8 cellular contexts compared by ENCODE assay signal in the genomic region with DNA sequence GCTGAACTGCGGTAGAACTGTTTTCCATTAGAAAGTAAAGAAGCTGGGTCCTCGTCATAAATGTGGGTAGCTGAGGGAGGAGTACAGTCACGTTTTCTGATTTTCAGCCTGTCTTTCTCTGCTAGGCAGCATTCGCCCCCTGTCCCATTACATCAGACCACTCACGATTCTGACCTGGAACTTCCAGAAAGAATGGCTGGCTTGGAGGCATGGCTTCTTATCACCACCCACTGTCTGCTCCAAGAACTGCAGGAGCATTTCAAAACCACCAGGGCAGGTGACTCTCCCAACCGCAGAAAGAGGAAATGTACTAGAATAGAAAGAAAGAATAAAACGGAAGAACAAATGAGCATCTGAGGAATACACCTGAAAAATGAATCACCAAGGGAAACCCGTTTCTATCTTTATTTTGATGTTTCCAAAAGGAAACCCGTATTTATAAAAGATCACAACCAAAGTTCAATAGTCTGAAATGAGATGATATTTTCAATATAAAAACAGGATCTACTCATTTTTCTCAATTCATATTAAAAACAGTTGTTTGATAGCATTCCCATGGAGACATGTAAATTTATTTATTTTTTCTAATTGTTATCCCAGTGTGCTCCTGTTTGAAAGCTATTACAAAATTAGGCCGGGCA. TPM values are rescaled to one million over a fixed set of nuclear protein-coding genes. Genes with fewer than 3 reads are reported as not detected.
DNase-seq lines count a peak whose midpoint lies in the region; ATAC-seq and TF ChIP-seq lines count a peak whose summit lies in the region.

No MANE protein-coding gene starts in this region.

- POLR2A ChIA-PET in CD8-positive, alpha-beta memory T cell (lab: Charles Lee) = no interaction called here

- H3K9ac ChIP-seq in Karpas-422 (ENCODE audit: low read length) (no peak overlapping the region), adipocyte (ENCODE audit: low read length) (no peak overlapping the region)

- H3K9me3 ChIP-seq in CD8-positive, alpha-beta memory T cell (ENCODE audit: low read length) = no peaks in the 10 kb centered on the region
- no peaks in the 10 kb centered on the region for H3K9me3 ChIP-seq in Karpas-422 (ENCODE audit: low read length)
- H3K9me3 ChIP-seq in RWPE2 (ENCODE audit: severe bottlenecking) = no peaks in the 10 kb centered on the region
- no peaks in the 10 kb centered on the region for H3K9me3 ChIP-seq in adipocyte (ENCODE audit: control insufficient read depth, low read length)
- H3K9me3 ChIP-seq in left ventricle myocardium inferior (replicated peaks) = no peaks in the 10 kb centered on the region
- no peaks in the 10 kb centered on the region for H3K9me3 ChIP-seq in sigmoid colon

- H4K20me1 ChIP-seq in Karpas-422 (ENCODE audit: insufficient read depth, low read depth, low read length) = no peaks in the 10 kb centered on the region

- H3K79me2 ChIP-seq in Karpas-422 (ENCODE audit: low read length) = no peaks in the 10 kb centered on the region

- H3K27ac Mint-ChIP-seq in CD8-positive, alpha-beta memory T cell = peak overlapping the region in 3 of 8 donors; percentile 5 to 17 (median 12)

- no peak for TF ChIP-seq EP300 in sigmoid colon (IDR thresholded peaks at IDR 0.05)

- WGBS in sigmoid colon, 2 donors = 22 to 29% methylated on average over 10 of the region's 10 CpGs

- H3K36me3 Mint-ChIP-seq in CD8-positive, alpha-beta memory T cell = peaks cover 0 to 2% (median 0%) of the 10 kb centered on the region in 3 donors

- no peaks in the 10 kb centered on the region for H3K9me3 Mint-ChIP-seq in CD8-positive, alpha-beta memory T cell

- TF ChIP-seq POLR2A in sigmoid colon (IDR thresholded peaks at IDR 0.05) = no peak

- H3K4me3 Mint-ChIP-seq in CD8-positive, alpha-beta memory T cell = peak overlapping the region in 6 of 7 donors; percentile 0 to 54 (median 23)

- H3K9me2 ChIP-seq in Karpas-422 (replicated peaks; ENCODE audit: insufficient read depth, low read length) = no peaks in the 10 kb centered on the region

- peaks cover 10 to 46% of the 10 kb centered on the region in 2 donors for H3K27me3 Mint-ChIP-seq in CD8-positive, alpha-beta memory T cell

- CTCF ChIA-PET in CD8-positive, alpha-beta memory T cell (lab: Charles Lee) = no interaction called here

- ATAC-seq in GM19463 (IDR thresholded peaks at IDR 0.05; ENCODE audit: unreplicated experiment) (peak; percentile 40), RWPE2 (ENCODE audit: low read depth) (peak; percentile 64; the same call in 1 of the 3 replicates), GM19351 (IDR thresholded peaks at IDR 0.05; ENCODE audit: unreplicated experiment) (no peak)

- no peak overlapping the region for H3K4me3 ChIP-seq in CD8-positive, alpha-beta memory T cell (ENCODE audit: low read length)
- H3K4me3 ChIP-seq in Karpas-422 (ENCODE audit: low read length) = no peak overlapping the region
- no peak overlapping the region for H3K4me3 ChIP-seq in RWPE2 (ENCODE audit: severe bottlenecking)
- H3K4me3 ChIP-seq in adipocyte (ENCODE audit: low read length) = no peak overlapping the region
- H3K4me3 ChIP-seq in left ventricle myocardium inferior = no peak overlapping the region
- H3K4me3 ChIP-seq in sigmoid colon = no peak overlapping the region

- H3K4me1 Mint-ChIP-seq in CD8-positive, alpha-beta memory T cell = peaks cover 5 to 8% (median 6%) of the 10 kb centered on the region in 3 donors

- no peaks in the 10 kb centered on the region for H3K27me3 ChIP-seq in CD8-positive, alpha-beta memory T cell (ENCODE audit: insufficient read depth, low read length, poor library complexity, severe bottlenecking)
- 0 out of 2 replicates have a peak, but pooled peaks cover 3% of the 10 kb centered on the region for H3K27me3 ChIP-seq in Karpas-422 (ENCODE audit: low read length)
- no peaks in the 10 kb centered on the region for H3K27me3 ChIP-seq in RWPE2 (ENCODE audit: insufficient read depth, poor library complexity, severe bottlenecking)
- no peaks in the 10 kb centered on the region for H3K27me3 ChIP-seq in adipocyte (replicated peaks; ENCODE audit: control insufficient read depth, insufficient read depth, low read length)
- no peaks in the 10 kb centered on the region for H3K27me3 ChIP-seq in left ventricle myocardium inferior (ENCODE audit: low read depth)
- H3K27me3 ChIP-seq in sigmoid colon = no peaks in the 10 kb centered on the region

- no peak overlapping the region for H2AFZ ChIP-seq in Karpas-422 (ENCODE audit: low read length)

- H3K4me1 ChIP-seq in CD8-positive, alpha-beta memory T cell (ENCODE audit: insufficient read depth, low read length) = no peaks in the 10 kb centered on the region
- peaks cover 6% of the 10 kb centered on the region for H3K4me1 ChIP-seq in Karpas-422 (ENCODE audit: low read length)
- no peaks in the 10 kb centered on the region for H3K4me1 ChIP-seq in RWPE2 (ENCODE audit: insufficient read depth, poor library complexity, severe bottlenecking)
- peaks cover 11% of the 10 kb centered on the region for H3K4me1 ChIP-seq in adipocyte (ENCODE audit: control insufficient read depth, insufficient read depth, low read length)
- H3K4me1 ChIP-seq in left ventricle myocardium inferior = peaks cover 36% of the 10 kb centered on the region
- peaks cover 0 to 15% (median 4%) of the 10 kb centered on the region in 4 donors for H3K4me1 ChIP-seq in sigmoid colon

- TF ChIP-seq CTCF in RWPE2 (IDR thresholded peaks at IDR 0.05; ENCODE audit: poor library complexity, severe bottlenecking) (peak; percentile 75), left ventricle myocardium inferior (IDR thresholded peaks at IDR 0.05; ENCODE audit: borderline replicate concordance) (peak; percentile 93), sigmoid colon (IDR thresholded peaks at IDR 0.05) (peak; percentile 22 to 74 (median 67))

- H3K36me3 ChIP-seq in CD8-positive, alpha-beta memory T cell (ENCODE audit: insufficient read depth, low read length) = no peaks in the 10 kb centered on the region
- no peaks in the 10 kb centered on the region for H3K36me3 ChIP-seq in Karpas-422 (ENCODE audit: insufficient read depth, low read length)
- no peaks in the 10 kb centered on the region for H3K36me3 ChIP-seq in RWPE2 (ENCODE audit: low read depth)
- no peaks in the 10 kb centered on the region for H3K36me3 ChIP-seq in adipocyte (ENCODE audit: control insufficient read depth, insufficient read depth, low read length, severe bottlenecking)
- no peaks in the 10 kb centered on the region for H3K36me3 ChIP-seq in left ventricle myocardium inferior
- H3K36me3 ChIP-seq in sigmoid colon = no peaks in the 10 kb centered on the region

- DNase-seq in CD8-positive, alpha-beta memory T cell = peak in 3 of 5 donors; percentile 9 to 67 (median 25)
- DNase-seq in Karpas-422 (peak; percentile 76), RWPE2 (ENCODE audit: low spot score) (no peak), adipocyte (ENCODE audit: low read depth) (peak; percentile 87), left ventricle myocardium inferior (no peak), sigmoid colon (no peak)

- no peak overlapping the region for H3K4me2 ChIP-seq in Karpas-422 (ENCODE audit: low read depth, low read length, poor library complexity, severe bottlenecking)

- no peak overlapping the region for H3K27ac ChIP-seq in CD8-positive, alpha-beta memory T cell (ENCODE audit: low read depth, low read length)
- H3K27ac ChIP-seq in Karpas-422 (ENCODE audit: low read length) (no peak overlapping the region), RWPE2 (ENCODE audit: poor library complexity, severe bottlenecking) (no peak overlapping the region), left ventricle myocardium inferior (replicated peaks) (peak overlapping the region; percentile 59), sigmoid colon (no peak overlapping the region)

- intact Hi-C loops in left ventricle myocardium inferior (cut with micrococcal nuclease) = loop anchor here (5.0 to 10.0 kb wide), 2 partner anchors 142 to 314 kb away; partner anchors contain the start of gene FLT1
- intact Hi-C loops in sigmoid colon (cut with DNase I) = loop anchor here (5.0 kb wide), 1 partner anchor 314 kb away; no protein-coding TSS in a partner anchor

RNA-seq across cellular contexts. Expression of gene POMP, which starts 22.1 kb away (rescaled TPM):
- 100 to 1,000 TPM; 127 to 131 TPM for total RNA-seq in CD8-positive, alpha-beta memory T cell
- polyA plus RNA-seq in CD8-positive, alpha-beta memory T cell = 98.4 TPM
- total RNA-seq in Karpas-422 (2014; rRNA removed; shearing (Covaris generic); ENCODE audit: low replicate concordance) = 34.4 and 57.1 TPM in 2 replicates
- total RNA-seq in left ventricle myocardium inferior = 101 TPM
- 10 to 100 TPM; 38.6 to 96.4 (median 66.7) TPM for total RNA-seq in sigmoid colon
- 100 to 1,000 TPM; 101 to 163 (median 135) TPM for polyA plus RNA-seq in sigmoid colon

Comparison
In these comparisons a context has a peak if more than half of its experiments do, and no peak if none do; other contexts are left out.
1. DNase-seq: peak in CD8-positive, alpha-beta memory T cell (3 of 5), Karpas-422 (single experiment) and adipocyte (single experiment); none in RWPE2 (single experiment), left ventricle myocardium inferior (single experiment) and sigmoid colon (single experiment).
2. Peak in every context shown above with its lines, with median percentiles within 50 percentile points of each other: CTCF ChIP-seq.